ENCODE assay signal across 15 cellular contexts in the genomic region with DNA sequence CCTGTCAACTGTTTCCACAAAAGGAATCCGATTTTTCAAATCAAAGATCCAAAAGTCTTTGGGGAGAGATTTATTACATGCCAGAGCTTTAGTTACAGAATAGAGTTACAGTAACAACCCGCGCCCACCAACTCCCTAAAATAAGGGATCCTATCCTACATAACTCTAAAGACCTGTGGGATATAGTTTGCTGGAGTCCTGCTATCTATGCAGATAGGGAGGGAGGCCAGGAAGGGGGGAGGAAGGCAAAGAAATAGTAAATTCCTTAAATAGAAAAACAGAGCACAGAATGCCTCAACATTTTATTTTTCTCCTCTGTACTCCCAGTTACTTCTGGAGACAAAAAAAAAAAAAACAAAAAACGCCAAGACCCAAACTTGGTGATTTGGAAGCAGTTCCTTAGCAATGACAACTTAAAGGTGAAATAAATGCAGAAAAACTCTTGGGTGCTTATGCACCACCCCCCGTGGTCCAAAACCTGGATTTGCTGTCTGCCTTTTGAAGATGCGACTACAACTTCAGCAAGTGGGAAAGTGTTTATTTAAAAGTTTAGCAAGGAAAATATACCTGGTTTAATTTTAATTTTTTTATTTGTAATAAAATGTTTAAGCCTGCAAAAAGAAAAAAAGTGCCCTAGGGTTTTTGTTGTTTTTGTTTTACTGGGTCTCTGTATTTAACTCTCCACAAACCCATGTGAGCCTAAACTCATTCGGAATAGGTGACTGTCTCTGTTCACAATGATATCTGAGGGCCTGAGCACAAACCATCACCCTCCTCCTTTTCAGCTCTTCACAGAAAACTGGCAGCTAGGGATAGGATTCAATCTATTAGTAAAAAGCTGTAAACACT. TPM values are rescaled to one million over a fixed set of nuclear protein-coding genes. Genes with fewer than 3 reads are reported as not detected.
DNase-seq lines count a peak whose midpoint lies in the region; ATAC-seq and TF ChIP-seq lines count a peak whose summit lies in the region.
"Had no signal": no experiment of that assay in that cellular context is flagged by ENCODE, and none has a peak within 500 bp of the region (broad histone marks: within the 10 kb centered on the region; RNA-seq: fewer than 3 reads in every experiment).

No MANE protein-coding gene starts in this region.

- no peaks in the 10 kb centered on the region for H3K36me3 ChIP-seq in ES-I3 (ENCODE audit: insufficient read depth, low read length)
- H3K36me3 ChIP-seq: transverse colon had no signal

- H3K9ac ChIP-seq in ES-I3 (ENCODE audit: low read depth, low read length), result peak overlapping the region; percentile 88; the same call in 1 of the 2 replicates

- intact Hi-C loops in left cardiac atrium (cut with DNase I), result no loop called here

- TF ChIP-seq CTCF in LNCaP clone FGC (IDR thresholded peaks at IDR 0.05; ENCODE audit: control insufficient read depth, extremely low read depth, insufficient read depth), result no peak
- no peak for TF ChIP-seq CTCF in chondrocyte (IDR thresholded peaks at IDR 0.05)
- TF ChIP-seq CTCF in nephron progenitor cell (IDR thresholded peaks at IDR 0.05), result no peak

- H3K9me3 Mint-ChIP-seq in chondrocyte (ENCODE audit: low read depth) (no peaks in the 10 kb centered on the region), nephron progenitor cell (peaks cover 7% of the 10 kb centered on the region)

- no peak for DNase-seq in LNCaP clone FGC (ENCODE audit: low read depth)
- no peak for DNase-seq in chondrocyte (ENCODE audit: low spot score)
- DNase-seq in nephron progenitor cell, result no peak
- DNase-seq in left cardiac atrium, result no peak
- no peak for DNase-seq in activated effector memory CD4-positive, alpha-beta T cell treated with anti-CD3 and anti-CD28 coated beads, Interleukin-2, amount 50 U/mL, for 16 hours
- DNase-seq: activated CD4-positive, alpha-beta T cell treated with anti-CD3 and anti-CD28 coated beads, Interleukin-2, amount 10 ng/mL, durations not matched to agents 24 days and 14 days; KG1; small intestine; SW 1271; transverse colon had no signal

- H3K4me3 Mint-ChIP-seq in chondrocyte (ENCODE audit: unreplicated experiment) (peak overlapping the region; percentile 63), nephron progenitor cell (peak overlapping the region; percentile 82)
- H3K4me3 Mint-ChIP-seq: activated CD4-positive, alpha-beta T cell treated with anti-CD3 and anti-CD28 coated beads, Interleukin-2, amount 10 ng/mL, durations not matched to agents 24 days and 14 days; activated naive CD4-positive, alpha-beta T cell treated with anti-CD3 and anti-CD28 coated beads, Interleukin-2, amount 50 U/mL, for 24 hours had no signal

- H3K4me3 ChIP-seq in LNCaP clone FGC (ENCODE audit: low read depth, low read length), result peak overlapping the region; percentile 38; the same call in 1 of the 2 replicates

- no peaks in the 10 kb centered on the region for H3K36me3 Mint-ChIP-seq in chondrocyte (ENCODE audit: low read depth)
- H3K36me3 Mint-ChIP-seq in nephron progenitor cell (ENCODE audit: low read depth), result no peaks in the 10 kb centered on the region
- H3K36me3 Mint-ChIP-seq: activated naive CD4-positive, alpha-beta T cell treated with anti-CD3 and anti-CD28 coated beads, Interleukin-2, amount 50 U/mL, for 24 hours had no signal

- H3K9me3 ChIP-seq in ES-I3 (ENCODE audit: control insufficient read depth, insufficient read depth, low read length), result no peaks in the 10 kb centered on the region
- H3K9me3 ChIP-seq: transverse colon had no signal

- H3K27ac Mint-ChIP-seq in chondrocyte (ENCODE audit: unreplicated experiment) (peak overlapping the region; percentile 71), nephron progenitor cell (peak overlapping the region; percentile 99)
- H3K27ac Mint-ChIP-seq: activated CD4-positive, alpha-beta T cell treated with anti-CD3 and anti-CD28 coated beads, Interleukin-2, amount 10 ng/mL, durations not matched to agents 24 days and 14 days; activated naive CD4-positive, alpha-beta T cell treated with anti-CD3 and anti-CD28 coated beads, Interleukin-2, amount 50 U/mL, for 24 hours; naive thymus-derived CD8-positive, alpha-beta T cell had no signal

- H3K27me3 Mint-ChIP-seq in chondrocyte (ENCODE audit: low read depth) (peaks cover 20% of the 10 kb centered on the region), nephron progenitor cell (ENCODE audit: low read depth, poor library complexity) (peaks cover 88% of the 10 kb centered on the region)

- no peak for ATAC-seq in left cardiac atrium
- ATAC-seq in GM18873 (IDR thresholded peaks at IDR 0.05; ENCODE audit: low FRiP score, unreplicated experiment), result no peak
- ATAC-seq in GM21619 (IDR thresholded peaks at IDR 0.05; ENCODE audit: unreplicated experiment), result no peak

- peaks cover 17% of the 10 kb centered on the region for H3K4me1 ChIP-seq in ES-I3 (ENCODE audit: insufficient read depth, low read length)

- H3K4me1 Mint-ChIP-seq in chondrocyte (ENCODE audit: low read depth) (peaks cover 31% of the 10 kb centered on the region), nephron progenitor cell (peaks cover 76% of the 10 kb centered on the region)

RNA-seq across cellular contexts. Expression of a gene that starts 10.3 kb away (rescaled TPM):
- total RNA-seq in chondrocyte (28.1 to 78.9 TPM (median 28.6 TPM) in 3 replicates), left cardiac atrium (under 1 TPM; 0.09 to 0.10 TPM)
- total RNA-seq: naive thymus-derived CD8-positive, alpha-beta T cell; transverse colon had no signal

RNA-seq across cellular contexts. Expression of a gene that starts 60.0 kb away (rescaled TPM):
- total RNA-seq in chondrocyte (378 to 404 TPM (median 384 TPM) in 3 replicates), left cardiac atrium (100 to 1,000 TPM; 357 to 364 TPM)

Comparison
In these comparisons a context has a peak if more than half of its experiments do, and no peak if none do; other contexts are left out.
1. RNA of a gene that starts 10.3 kb away (total RNA-seq): 28.1 to 78.9 TPM in chondrocyte; 0.09 to 0.10 TPM in left cardiac atrium; every median in the first group is over 10 times any median in the second.